11 cellular contexts compared by ENCODE assay signal in the genomic region with DNA sequence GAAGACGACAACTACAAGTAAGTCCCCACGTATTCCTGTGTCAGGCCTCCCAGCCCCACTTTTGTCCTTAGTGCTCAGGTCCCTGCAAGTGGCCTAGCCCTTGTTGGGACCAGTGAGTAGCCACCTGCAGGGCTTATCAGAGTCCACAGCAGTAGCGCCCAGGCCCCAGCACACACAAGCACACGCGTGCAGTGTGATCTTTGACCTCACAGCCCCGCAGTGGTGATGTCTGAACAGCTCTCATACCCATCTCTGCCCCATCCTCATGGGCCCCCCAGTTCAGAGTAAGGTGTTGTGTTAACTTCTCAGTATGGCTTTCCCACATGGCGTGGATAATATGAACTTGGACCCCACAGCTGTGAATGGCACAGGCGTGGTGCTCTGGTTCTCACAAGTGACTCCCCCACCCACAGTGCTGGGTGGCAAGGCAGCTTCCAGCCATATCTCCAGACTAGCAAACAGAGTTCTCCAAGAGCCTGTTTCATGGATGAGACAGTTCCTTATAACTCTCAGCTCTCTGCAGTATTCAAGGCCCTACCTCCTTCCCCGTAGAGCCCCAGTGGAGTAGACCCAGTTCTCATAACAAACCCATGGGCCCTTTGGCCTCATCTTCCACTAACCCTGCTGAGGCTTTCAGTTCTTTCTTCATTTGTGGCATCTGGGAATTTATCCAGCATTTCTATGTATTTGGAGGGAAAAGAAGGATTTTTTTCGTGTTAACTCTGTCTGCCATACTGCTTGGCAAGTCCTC. TPM values are rescaled to one million over a fixed set of nuclear protein-coding genes. Genes with fewer than 3 reads are reported as not detected.
"Had no signal": no experiment of that assay in that cellular context is flagged by ENCODE, and none has a peak within 500 bp of the region (broad histone marks: within the 10 kb centered on the region; RNA-seq: fewer than 3 reads in every experiment).

No MANE protein-coding gene starts in this region.

- H3K36me3 Mint-ChIP-seq: activated naive CD4-positive, alpha-beta T cell treated with anti-CD3 and anti-CD28 coated beads, Interleukin-2, amount 50 U/mL, for 72 hours had no signal

- H3K4me3 ChIP-seq: esophagus squamous epithelium, skin epidermis, upper lobe of left lung had no signal

- H3K4me3 Mint-ChIP-seq: stimulated activated naive B cell treated with anti-CD40 and anti-IgM and Interleukin-4, amounts not matched to agents 10 μg/mL and 1 μg/mL and 100 μg/mL, for 72 hours had no signal

- H3K27ac ChIP-seq: esophagus squamous epithelium, foreskin keratinocyte, parathyroid adenoma, skin epidermis, upper lobe of left lung had no signal

- H3K9me3 Mint-ChIP-seq: activated naive CD4-positive, alpha-beta T cell treated with anti-CD3 and anti-CD28 coated beads, Interleukin-2, amount 50 U/mL, for 72 hours had no signal

- DNase-seq: activated CD4-positive, alpha-beta T cell treated with anti-CD3 and anti-CD28 coated beads, Interleukin-2, amount 50 U/mL, for 4 hours; activated effector memory CD4-positive, alpha-beta T cell treated with Interleukin-2 at 50 U/mL for 16 hours; esophagus squamous epithelium; foreskin keratinocyte; SIG-M5; stimulated activated naive B cell treated with anti-CD40 and anti-IgM and Interleukin-4, amounts not matched to agents 10 μg/mL and 1 μg/mL and 100 μg/mL, for 72 hours; upper lobe of left lung had no signal

- H3K36me3 ChIP-seq: esophagus squamous epithelium, upper lobe of left lung had no signal

- H3K27ac Mint-ChIP-seq: stimulated activated naive B cell treated with anti-CD40 and anti-IgM and Interleukin-4, amounts not matched to agents 10 μg/mL and 1 μg/mL and 100 μg/mL, for 72 hours had no signal

- H3K27me3 Mint-ChIP-seq: stimulated activated naive B cell treated with anti-CD40 and anti-IgM and Interleukin-4, amounts not matched to agents 10 μg/mL and 1 μg/mL and 100 μg/mL, for 72 hours had no signal

- H3K9me3 ChIP-seq: esophagus squamous epithelium, upper lobe of left lung had no signal

- ATAC-seq: activated CD4-positive, CD25-positive, alpha-beta regulatory T cell treated with anti-CD3 and anti-CD28 coated beads, Interleukin-2, amount 50 U/mL, for 24 hours; activated naive CD4-positive, alpha-beta T cell treated with anti-CD3 and anti-CD28 coated beads, Interleukin-2, amount 50 U/mL, for 72 hours; foreskin keratinocyte; stimulated activated naive B cell treated with anti-CD40 and anti-IgM and Interleukin-4, amounts not matched to agents 10 μg/mL and 1 μg/mL and 100 μg/mL, for 72 hours had no signal

- H3K27me3 ChIP-seq: esophagus squamous epithelium, foreskin keratinocyte, upper lobe of left lung had no signal

- H3K4me1 ChIP-seq: parathyroid adenoma, upper lobe of left lung had no signal

RNA-seq across cellular contexts. Expression of gene ANGPTL2, which starts 46.5 kb away (rescaled TPM):
- total RNA-seq: activated naive CD4-positive, alpha-beta T cell treated with anti-CD3 and anti-CD28 coated beads, Interleukin-2, amount 50 U/mL, for 72 hours had no signal
